Comparison of ENCODE assay signal across 1 cellular context in the genomic region with DNA sequence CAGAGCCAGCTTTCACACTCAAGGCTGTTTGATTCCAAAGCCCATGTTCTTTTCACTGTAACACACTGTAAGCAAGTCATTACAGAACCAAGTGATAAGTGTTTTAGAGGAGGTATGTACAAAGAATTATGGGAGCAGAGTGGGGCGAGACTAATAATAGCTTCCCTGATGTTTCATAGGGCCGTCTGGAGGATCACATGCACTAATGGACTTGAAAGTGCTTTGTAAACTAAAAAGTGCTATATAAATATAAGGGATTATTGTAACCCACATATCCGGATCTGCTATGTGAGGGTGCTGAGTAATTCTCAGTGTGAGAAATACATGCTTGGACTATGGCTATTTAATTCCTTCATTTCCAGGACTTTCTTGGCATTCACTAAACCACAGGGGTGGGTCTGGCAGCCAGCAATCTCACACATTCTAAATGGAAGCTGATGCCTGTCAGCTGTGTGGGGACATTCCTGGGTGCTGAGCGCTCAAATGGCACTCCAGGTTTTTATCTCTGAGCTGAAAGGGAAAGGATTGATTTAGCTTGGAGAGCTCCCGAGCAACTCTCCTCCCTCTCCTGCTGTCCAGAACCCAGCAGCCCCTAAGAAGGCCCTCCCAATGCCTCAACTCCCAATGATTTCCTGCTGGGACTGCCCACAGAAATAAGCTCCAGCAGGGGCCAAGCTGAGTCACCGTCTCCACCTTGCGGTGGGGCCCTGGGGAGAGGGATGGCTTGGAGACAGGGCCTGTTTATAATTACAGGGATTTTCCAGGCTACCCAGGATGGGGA.
TF ChIP-seq lines count a peak whose summit lies in the region.

No MANE protein-coding gene starts in this region.

TF ChIP-seq in H1, 55 proteins besides CTCF, POLR2A, EP300 and RAD21 (continued from another document):
- no peak for TF ChIP-seq NRF1 (IDR thresholded peaks at IDR 0.05; ENCODE audit: low read depth, low read length)
- TF ChIP-seq CTBP2 (IDR thresholded peaks at IDR 0.05; ENCODE audit: borderline replicate concordance, insufficient read depth, insufficient read length, low read length), result no peak
- 0 out of 2 replicates have a peak, but pooled peaks have one; percentile 13 for TF ChIP-seq YY1 (IDR thresholded peaks at IDR 0.05; ENCODE audit: low read depth, low read length)
- no peak for TF ChIP-seq KDM5A (IDR thresholded peaks at IDR 0.05; ENCODE audit: low read length)
- peak; percentile 52 for TF ChIP-seq TEAD4 (IDR thresholded peaks at IDR 0.05; ENCODE audit: low read depth, low read length)
- TF ChIP-seq, protein P1, sequence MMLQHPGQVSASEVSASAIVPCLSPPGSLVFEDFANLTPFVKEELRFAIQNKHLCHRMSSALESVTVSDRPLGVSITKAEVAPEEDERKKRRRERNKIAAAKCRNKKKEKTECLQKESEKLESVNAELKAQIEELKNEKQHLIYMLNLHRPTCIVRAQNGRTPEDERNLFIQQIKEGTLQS (IDR thresholded peaks at IDR 0.05; ENCODE audit: insufficient read depth, low read depth, low read length), result 0 out of 2 replicates have a peak, but pooled peaks have one; percentile 2
- no peak for TF ChIP-seq CBX5 (IDR thresholded peaks at IDR 0.05; ENCODE audit: low read depth, low read length)
TF ChIP-seq in H1: peak in this region for 3.
